ENCODE assay signal across 2 cellular contexts in genomic region chr6:26327450-26328264, GRCh38.
TF ChIP-seq lines count a peak whose summit lies in the region.

No MANE protein-coding gene starts in this region.

TF ChIP-seq in Ishikawa, 13 proteins besides CTCF, POLR2A, EP300 and RAD21 (continued from another document):
- TF ChIP-seq REST (IDR thresholded peaks at IDR 0.05; ENCODE audit: low read depth) (no peak), CEBPB (IDR thresholded peaks at IDR 0.05) (peak; percentile 46; the same call in 1 of the 2 replicates), TCF12 (IDR thresholded peaks at IDR 0.05; ENCODE audit: low read depth) (no peak)

TF ChIP-seq in SK-N-SH, 30 proteins besides CTCF, POLR2A, EP300 and RAD21 (continued from another document):
- TF ChIP-seq TAF1 (IDR thresholded peaks at IDR 0.05; ENCODE audit: borderline replicate concordance, low read depth, low read length) = no peak
- no peak for TF ChIP-seq POLR2AphosphoS5 (IDR thresholded peaks at IDR 0.05; ENCODE audit: low read depth, low read length)
- TF ChIP-seq RXRA (IDR thresholded peaks at IDR 0.05; ENCODE audit: borderline replicate concordance, low read depth) = peak; percentile 76
- peak; percentile 34 for TF ChIP-seq CHD2 (IDR thresholded peaks at IDR 0.05; ENCODE audit: low read length, partially characterized antibody)
- no peak for TF ChIP-seq SIN3A (IDR thresholded peaks at IDR 0.05; ENCODE audit: borderline replicate concordance, low read depth, low read length)
- TF ChIP-seq TCF12 (IDR thresholded peaks at IDR 0.05) = 0 out of 2 replicates have a peak, but pooled peaks have one; percentile 16
- TF ChIP-seq JUND (IDR thresholded peaks at IDR 0.05) = no peak
- TF ChIP-seq PBX3 (IDR thresholded peaks at IDR 0.05) = no peak
- peak; percentile 71 for TF ChIP-seq RCOR1 (IDR thresholded peaks at IDR 0.05; ENCODE audit: low read length)
- TF ChIP-seq, protein P1, sequence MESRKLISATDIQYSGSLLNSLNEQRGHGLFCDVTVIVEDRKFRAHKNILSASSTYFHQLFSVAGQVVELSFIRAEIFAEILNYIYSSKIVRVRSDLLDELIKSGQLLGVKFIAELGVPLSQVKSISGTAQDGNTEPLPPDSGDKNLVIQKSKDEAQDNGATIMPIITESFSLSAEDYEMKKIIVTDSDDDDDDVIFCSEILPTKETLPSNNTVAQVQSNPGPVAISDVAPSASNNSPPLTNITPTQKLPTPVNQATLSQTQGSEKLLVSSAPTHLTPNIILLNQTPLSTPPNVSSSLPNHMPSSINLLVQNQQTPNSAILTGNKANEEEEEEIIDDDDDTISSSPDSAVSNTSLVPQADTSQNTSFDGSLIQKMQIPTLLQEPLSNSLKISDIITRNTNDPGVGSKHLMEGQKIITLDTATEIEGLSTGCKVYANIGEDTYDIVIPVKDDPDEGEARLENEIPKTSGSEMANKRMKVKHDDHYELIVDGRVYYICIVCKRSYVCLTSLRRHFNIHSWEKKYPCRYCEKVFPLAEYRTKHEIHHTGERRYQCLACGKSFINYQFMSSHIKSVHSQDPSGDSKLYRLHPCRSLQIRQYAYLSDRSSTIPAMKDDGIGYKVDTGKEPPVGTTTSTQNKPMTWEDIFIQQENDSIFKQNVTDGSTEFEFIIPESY (IDR thresholded peaks at IDR 0.05; ENCODE audit: borderline replicate concordance, low read depth) = no peak
- no peak for TF ChIP-seq USF2 (IDR thresholded peaks at IDR 0.05; ENCODE audit: borderline replicate concordance, low read depth, low read length)
- no peak for TF ChIP-seq EZH2phosphoT487 (IDR thresholded peaks at IDR 0.05; ENCODE audit: borderline replicate concordance, low read depth)
- TF ChIP-seq NFIC (IDR thresholded peaks at IDR 0.05; ENCODE audit: borderline replicate concordance) = no peak
- no peak for TF ChIP-seq FOXJ3 (CRISPR knock-in tag; IDR thresholded peaks at IDR 0.05)
- 0 out of 2 replicates have a peak, but pooled peaks have one; percentile 6 for TF ChIP-seq GABPA (IDR thresholded peaks at IDR 0.05; ENCODE audit: low read depth)
- TF ChIP-seq RFX5 (IDR thresholded peaks at IDR 0.05; ENCODE audit: low read length) = 0 out of 2 replicates have a peak, but pooled peaks have one; percentile 25
- no peak for TF ChIP-seq USF1 (IDR thresholded peaks at IDR 0.05; ENCODE audit: borderline replicate concordance, low read depth)
TF ChIP-seq in SK-N-SH: peak in this region for 11.
